ENCODE assay signal across 20 cellular contexts in genomic region chr7:80825499-80825898, GRCh38.
DNase-seq lines count a peak whose midpoint lies in the region; ATAC-seq and TF ChIP-seq lines count a peak whose summit lies in the region.
"Had no signal": no experiment of that assay in that cellular context is flagged by ENCODE, and none has a peak within 500 bp of the region (broad histone marks: within the 10 kb centered on the region; RNA-seq: fewer than 3 reads in every experiment).

No MANE protein-coding gene starts in this region.

- no peak overlapping the region for H3K9ac ChIP-seq in SK-N-SH

- no peak for TF ChIP-seq RAD21 in SK-N-SH (IDR thresholded peaks at IDR 0.05; ENCODE audit: low read length)

- 0 out of 2 replicates have a peak overlapping the region, but pooled peaks have one; percentile 0 for H3K4me2 ChIP-seq in SK-N-SH
- H3K4me2 ChIP-seq: GM23338 had no signal

- no peaks in the 10 kb centered on the region for H3K9me2 ChIP-seq in SK-N-SH

- POLR2A ChIA-PET in SK-N-SH (lab: Yijun Ruan, JAX), result no interaction called here

- peaks cover 9% of the 10 kb centered on the region; the same call in 1 of the 2 replicates for H3K79me2 ChIP-seq in SK-N-SH (ENCODE audit: insufficient read depth)

- no peak for TF ChIP-seq CTCF in SK-N-SH (IDR thresholded peaks at IDR 0.05)

- H3K4me3 ChIP-seq in SK-N-SH (ENCODE audit: low read depth in 2 of 2, low read length in 1 of 2), result no peak overlapping the region
- H3K4me3 ChIP-seq: GM23338, HAP-1 had no signal

- CTCF ChIA-PET in SK-N-SH (lab: Yijun Ruan, JAX), result no interaction called here

- no peak overlapping the region for H2AFZ ChIP-seq in SK-N-SH (ENCODE audit: low read depth)
- H2AFZ ChIP-seq: GM23338 had no signal

- H3K4me1 ChIP-seq in SK-N-SH (ENCODE audit: control insufficient read depth in 1 of 2, insufficient read depth in 2 of 2, low read depth in 1 of 2, low read length in 1 of 2), result peaks cover 18 to 20% of the 10 kb centered on the region in 2 experiments; a peak in 3 of 4 replicates

- 60% methylated on average over 3 of the region's 3 CpGs for WGBS in SK-N-SH (ENCODE audit: low lambda C conversion rate)

- DNase-seq in SK-N-SH, result no peak
- DNase-seq in SK-MEL-5 (ENCODE audit: low read depth, low spot score), result peak; percentile 77
- DNase-seq in midbrain (lab: John Stamatoyannopoulos, UW), result peak; percentile 26
- peak in 1 of 49 donors; percentile 22 for DNase-seq in substantia nigra (lab: John Stamatoyannopoulos, UW)
- DNase-seq in sciatic nerve (ENCODE audit: low spot score), result no peak
- DNase-seq in AG20443 (ENCODE audit: low spot score), result no peak
- no peak for DNase-seq in posterior vena cava (ENCODE audit: low spot score)
- DNase-seq: AML-193; C1 segment of cervical spinal cord; CD8-positive, alpha-beta T cell; DND-41; KG1; NCI-H1417; NCI-H1694 treated with DMSO at 0.1 percent for 48 hours; NCI-H446 treated with DMSO at 0.1 percent for 48 hours had no signal

- H3K27ac ChIP-seq in SK-N-SH (ENCODE audit: low read depth in 2 of 2, low read length in 1 of 2) (peak overlapping the region in 1 of 2 experiments; percentile 34; a peak in 2 of 4 replicates), substantia nigra (ENCODE audit: low read depth, low read length, poor library complexity, severe bottlenecking) (peak overlapping the region; percentile 46)
- H3K27ac ChIP-seq: 22Rv1, HL-60 had no signal

- intact Hi-C loops in sciatic nerve (cut with DNase I), result no loop called here
- intact Hi-C loops in posterior vena cava (cut with DNase I), result no loop called here

- no peaks in the 10 kb centered on the region for H4K20me1 ChIP-seq in SK-N-SH (ENCODE audit: insufficient read depth)

- no peaks in the 10 kb centered on the region for H3K9me3 ChIP-seq in SK-N-SH
- H3K9me3 ChIP-seq: HAP-1 had no signal

- ATAC-seq in SK-N-SH treated with all-trans-retinoic acid at 6 μM for 48 hours, result no peak
- ATAC-seq in sciatic nerve, result no peak
- ATAC-seq: CD8-positive, alpha-beta T cell; GM23338 had no signal

- in situ Hi-C loops in SK-MEL-5 (cut with HindIII; ENCODE audit: low pct_unique_long_range_greater_than_20kb, low sequenced_read_pairs), result no loop called here

- peaks cover 16% of the 10 kb centered on the region for H3F3A ChIP-seq in SK-N-SH (replicated peaks; ENCODE audit: insufficient read depth)

- H3K27me3 ChIP-seq in SK-N-SH (ENCODE audit: insufficient read depth), result no peaks in the 10 kb centered on the region

- peaks cover 0 to 38% of the 10 kb centered on the region in 2 experiments for H3K36me3 ChIP-seq in SK-N-SH (replicated peaks in 1 of 2; ENCODE audit: control insufficient read depth in 1 of 2, insufficient read depth in 2 of 2, low read length in 1 of 2)
- H3K36me3 ChIP-seq: HAP-1 had no signal

- no peak for TF ChIP-seq EP300 in SK-N-SH (IDR thresholded peaks at IDR 0.05; ENCODE audit: borderline replicate concordance in 1 of 2, low read depth in 1 of 2, low read length in 1 of 2)

TF ChIP-seq in SK-N-SH, 30 proteins besides CTCF, POLR2A, EP300 and RAD21:
- no peak for TF ChIP-seq JUND (IDR thresholded peaks at IDR 0.05)
- no peak for TF ChIP-seq RCOR1 (IDR thresholded peaks at IDR 0.05; ENCODE audit: low read length)

TF ChIP-seq in SK-N-SH treated with all-trans-retinoic acid at 6 μM for 48 hours, 23 proteins besides CTCF, POLR2A, EP300 and RAD21 (continues in another document):
- TF ChIP-seq PATZ1 (CRISPR knock-in tag; IDR thresholded peaks at IDR 0.05; ENCODE audit: borderline replicate concordance) (no peak), ZFP30 (CRISPR knock-in tag; IDR thresholded peaks at IDR 0.05) (no peak), OSR1 (CRISPR knock-in tag; IDR thresholded peaks at IDR 0.05) (no peak), RARB (CRISPR knock-in tag; IDR thresholded peaks at IDR 0.05) (no peak), TSHZ2 (CRISPR knock-in tag; IDR thresholded peaks at IDR 0.05) (no peak), TOX (CRISPR knock-in tag; IDR thresholded peaks at IDR 0.05; ENCODE audit: borderline replicate concordance) (no peak), GLIS3 (CRISPR knock-in tag; IDR thresholded peaks at IDR 0.05) (no peak), PPARA (CRISPR knock-in tag; IDR thresholded peaks at IDR 0.05; ENCODE audit: borderline replicate concordance) (no peak), CSRNP3 (CRISPR knock-in tag; IDR thresholded peaks at IDR 0.05) (no peak), ARNTL (CRISPR knock-in tag; IDR thresholded peaks at IDR 0.05; ENCODE audit: borderline replicate concordance, low read depth) (no peak), CSDC2 (CRISPR knock-in tag; IDR thresholded peaks at IDR 0.05) (no peak), TCF4 (CRISPR knock-in tag; IDR thresholded peaks at IDR 0.05; ENCODE audit: borderline replicate concordance) (no peak), ZFP3 (CRISPR knock-in tag; IDR thresholded peaks at IDR 0.05) (no peak), ZNF565 (CRISPR knock-in tag; conservative IDR thresholded peaks at IDR 0.05; ENCODE audit: low read depth) (no peak), ZNF8 (CRISPR knock-in tag; IDR thresholded peaks at IDR 0.05) (no peak), ZNF70 (CRISPR knock-in tag; IDR thresholded peaks at IDR 0.05) (no peak), BACH2 (CRISPR knock-in tag; IDR thresholded peaks at IDR 0.05; ENCODE audit: borderline replicate concordance) (no peak), CREB5 (CRISPR knock-in tag; IDR thresholded peaks at IDR 0.05; ENCODE audit: low read depth) (no peak)

Comparison
In these comparisons a context has a peak if more than half of its experiments do, and no peak if none do; other contexts are left out.
1. DNase-seq: peak in SK-MEL-5 (single experiment) and midbrain (single experiment); none in SK-N-SH (single experiment), sciatic nerve (single experiment), AG20443 (single experiment) and posterior vena cava (single experiment).